In genomic region chr22:46083383-46084350, GRCh38 we compare ENCODE assay signal across 11 cellular contexts.
DNase-seq lines count a peak whose midpoint lies in the region; ATAC-seq, FAIRE-seq and TF ChIP-seq lines count a peak whose summit lies in the region.
"Had no signal": no experiment of that assay in that cellular context is flagged by ENCODE, and none has a peak within 500 bp of the region (broad histone marks: within the 10 kb centered on the region; RNA-seq: fewer than 3 reads in every experiment).

No MANE protein-coding gene starts in this region.

- ATAC-seq in HG02759 (IDR thresholded peaks at IDR 0.05; ENCODE audit: unreplicated experiment), result no peak

- H3K27ac ChIP-seq in kidney (ENCODE audit: low read depth in 2 of 2, low read length in 2 of 2) (peak overlapping the region; percentile 91 to 94), stomach smooth muscle (ENCODE audit: low read length) (peak overlapping the region; percentile 86), neural progenitor cell (no peak overlapping the region)

- H3K4me1 ChIP-seq in kidney (ENCODE audit: control insufficient read depth in 1 of 2, insufficient read depth in 1 of 2, low read depth in 1 of 2, low read length in 2 of 2) (peaks cover 46 to 65% of the 10 kb centered on the region in 2 donors), stomach smooth muscle (ENCODE audit: control insufficient read depth, insufficient read depth, low read length) (peaks cover 90% of the 10 kb centered on the region), neural progenitor cell (peaks cover 6% of the 10 kb centered on the region)

- H4K20me1 ChIP-seq in neural progenitor cell (ENCODE audit: low read depth), result no peaks in the 10 kb centered on the region

- H3K4me3 Mint-ChIP-seq in MCF 10A (ENCODE audit: unreplicated experiment), result peak overlapping the region; percentile 96
- H3K4me3 Mint-ChIP-seq in neural progenitor cell, result no peak overlapping the region
- no peak overlapping the region for H3K4me3 Mint-ChIP-seq in activated naive CD8-positive, alpha-beta T cell treated with anti-CD3 and anti-CD28 coated beads for 36 hours

- POLR2A ChIA-PET in MCF 10A (lab: Yijun Ruan, JAX), result interaction anchor here (0.9 to 11.7 kb wide), 9 partner anchors 6 to 253 kb away, joined by 3 to 456 read pairs (median 21); partner anchors contain the start of gene TRMU

- H3K4me3 ChIP-seq in HFF-Myc (replicated peaks; ENCODE audit: low read depth, low read length) (peak overlapping the region; percentile 69), kidney (ENCODE audit: low read length in 2 of 2) (peak overlapping the region in 1 of 2 donors; percentile 35), stomach smooth muscle (ENCODE audit: low read length in 2 of 2) (peak overlapping the region in 1 of 2 donors; percentile 65), neural progenitor cell (no peak overlapping the region)

- no TSS peak for BruUV-seq in MCF 10A (replicated peaks; lab: Mats Ljungman, UMichigan)

- peaks cover 25% of the 10 kb centered on the region for H3K4me1 Mint-ChIP-seq in MCF 10A (ENCODE audit: insufficient read depth, unreplicated experiment)
- H3K4me1 Mint-ChIP-seq in neural progenitor cell, result peaks cover 5% of the 10 kb centered on the region
- H3K4me1 Mint-ChIP-seq in activated naive CD8-positive, alpha-beta T cell treated with anti-CD3 and anti-CD28 coated beads for 36 hours, result no peaks in the 10 kb centered on the region

- H3K27ac Mint-ChIP-seq in MCF 10A (ENCODE audit: low read depth, unreplicated experiment) (peak overlapping the region; percentile 100), neural progenitor cell (no peak overlapping the region)
- no peak overlapping the region for H3K27ac Mint-ChIP-seq in activated naive CD8-positive, alpha-beta T cell treated with anti-CD3 and anti-CD28 coated beads for 36 hours

- H3K27me3 Mint-ChIP-seq in MCF 10A (ENCODE audit: insufficient read depth, unreplicated experiment), result no peaks in the 10 kb centered on the region
- peaks cover 6% of the 10 kb centered on the region for H3K27me3 Mint-ChIP-seq in neural progenitor cell (ENCODE audit: insufficient read depth, low read depth)
- H3K27me3 Mint-ChIP-seq in activated naive CD8-positive, alpha-beta T cell treated with anti-CD3 and anti-CD28 coated beads for 36 hours, result no peaks in the 10 kb centered on the region

- H3K27me3 ChIP-seq in stomach smooth muscle (ENCODE audit: control insufficient read depth in 1 of 2, insufficient read depth in 2 of 2, low read length in 2 of 2), result no peaks in the 10 kb centered on the region
- no peaks in the 10 kb centered on the region for H3K27me3 ChIP-seq in neural progenitor cell

- no peak overlapping the region for H2AFZ ChIP-seq in neural progenitor cell (replicated peaks)

- intact Hi-C loops in MCF 10A (cut with micrococcal nuclease) (loop anchor here (2.0 kb wide), 1 partner anchor 21 kb away; no protein-coding TSS in a partner anchor), kidney (cut with DNase I) (no loop called here)

- H3K36me3 Mint-ChIP-seq in MCF 10A (ENCODE audit: insufficient read depth, unreplicated experiment), result peaks cover 94% of the 10 kb centered on the region
- no peaks in the 10 kb centered on the region for H3K36me3 Mint-ChIP-seq in neural progenitor cell
- no peaks in the 10 kb centered on the region for H3K36me3 Mint-ChIP-seq in activated naive CD8-positive, alpha-beta T cell treated with anti-CD3 and anti-CD28 coated beads for 36 hours

- TF ChIP-seq CTCF in HFF-Myc (IDR thresholded peaks at IDR 0.05; ENCODE audit: low read depth, low read length, missing control alignments) (no peak), MCF 10A (IDR thresholded peaks at IDR 0.05; ENCODE audit: unreplicated experiment) (no peak), kidney (IDR thresholded peaks at IDR 0.05; ENCODE audit: borderline replicate concordance, extremely low read depth, insufficient read depth) (no peak), neural progenitor cell (IDR thresholded peaks at IDR 0.05) (no peak)

- H3K9me3 ChIP-seq in kidney (ENCODE audit: control insufficient read depth in 1 of 2, low read length in 2 of 2) (no peaks in the 10 kb centered on the region), stomach smooth muscle (ENCODE audit: control insufficient read depth in 2 of 2, low read length in 2 of 2) (no peaks in the 10 kb centered on the region), neural progenitor cell (ENCODE audit: low read depth) (no peaks in the 10 kb centered on the region)

- no peaks in the 10 kb centered on the region for H3K9me3 Mint-ChIP-seq in MCF 10A (ENCODE audit: unreplicated experiment)
- no peaks in the 10 kb centered on the region for H3K9me3 Mint-ChIP-seq in neural progenitor cell
- no peaks in the 10 kb centered on the region for H3K9me3 Mint-ChIP-seq in activated naive CD8-positive, alpha-beta T cell treated with anti-CD3 and anti-CD28 coated beads for 36 hours

- peaks cover 4 to 13% of the 10 kb centered on the region in 2 donors for H3K36me3 ChIP-seq in kidney (ENCODE audit: control insufficient read depth in 1 of 2, insufficient read depth in 2 of 2, low read length in 2 of 2)
- peaks cover 2 to 12% of the 10 kb centered on the region in 2 donors for H3K36me3 ChIP-seq in stomach smooth muscle (ENCODE audit: control insufficient read depth in 2 of 2, insufficient read depth in 2 of 2, low read length in 2 of 2)
- no peaks in the 10 kb centered on the region for H3K36me3 ChIP-seq in neural progenitor cell

- FAIRE-seq in kidney (lab: Jason Lieb, UNC), result no peak

- no peaks in the 10 kb centered on the region for H3F3A ChIP-seq in neural progenitor cell (ENCODE audit: low read depth)

- no peak overlapping the region for H3K4me2 ChIP-seq in neural progenitor cell

- DNase-seq in HFF-Myc (ENCODE audit: extremely low read depth, low read depth), result no peak
- DNase-seq in MCF 10A (ENCODE audit: unreplicated experiment), result no peak
- peak; percentile 66 for DNase-seq in kidney
- no peak for DNase-seq in neural progenitor cell (ENCODE audit: low spot score)
- DNase-seq in HK-2 (ENCODE audit: unreplicated experiment), result no peak
- DNase-seq in activated naive CD8-positive, alpha-beta T cell treated with anti-CD3 and anti-CD28 coated beads for 36 hours, result no peak
- DNase-seq: DMS53, islet precursor cell, NCI-H446 had no signal

- no peaks in the 10 kb centered on the region for H3K79me2 ChIP-seq in neural progenitor cell (ENCODE audit: low read depth)

- CTCF ChIA-PET in MCF 10A (lab: Yijun Ruan, JAX), result interaction anchor here (0.9 to 2.1 kb wide), 4 partner anchors 8 to 78 kb away, joined by 3 to 9 read pairs (median 6); no protein-coding TSS in a partner anchor

- H3K9ac ChIP-seq in kidney (ENCODE audit: low read length in 2 of 2) (peak overlapping the region; percentile 12 to 48), stomach smooth muscle (ENCODE audit: low read length in 2 of 2) (no peak overlapping the region), neural progenitor cell (no peak overlapping the region)

Comparison
In these comparisons a context has a peak if more than half of its experiments do, and no peak if none do; other contexts are left out.
1. H3K9ac ChIP-seq: peak in kidney (2 of 2); none in stomach smooth muscle (0 of 2) and neural progenitor cell (single experiment).